32 cellular contexts compared by ENCODE assay signal in genomic region chr1:11868331-11868730, GRCh38. TPM values are rescaled to one million over a fixed set of nuclear protein-coding genes. Genes with fewer than 3 reads are reported as not detected.
"Had no signal": no experiment of that assay in that cellular context is flagged by ENCODE, and none has a peak within 500 bp of the region (broad histone marks: within the 10 kb centered on the region; RNA-seq: fewer than 3 reads in every experiment).

No MANE protein-coding gene starts in this region.

- DNase-seq: dermis blood vessel endothelial cell; dorsolateral prefrontal cortex; effector CD4-positive, alpha-beta T cell; effector memory CD4-positive, alpha-beta T cell; erythroblast; esophagus squamous epithelium; foreskin fibroblast; foreskin melanocyte; gastrocnemius medialis; glutamatergic neuron; head of caudate nucleus; heart right ventricle; hippocampal formation; left cardiac atrium; left ventricle myocardium superior; lower lobe of right lung; mesenchymal stem cell; midbrain had no signal

- H3K4me3 ChIP-seq: coronary artery, dorsolateral prefrontal cortex, esophagus squamous epithelium, gastrocnemius medialis, heart right ventricle, left lung, lower lobe of right lung had no signal

- ATAC-seq: esophagus mucosa, gastrocnemius medialis, heart right ventricle, left cardiac atrium, left lung, left ventricle myocardium superior, lower lobe of right lung had no signal

- H3K4me1 ChIP-seq: esophagus squamous epithelium, left lung, lower lobe of right lung had no signal

- FAIRE-seq: colon, endometrium, islet of Langerhans, keratinocyte had no signal

- H3K27ac ChIP-seq: coronary artery, dorsolateral prefrontal cortex, epithelial cell of prostate, esophagus squamous epithelium, gastrocnemius medialis, heart right ventricle, left lung, lower lobe of right lung had no signal

- H3K9me3 ChIP-seq: esophagus squamous epithelium, gastrocnemius medialis, heart right ventricle, left lung, lower lobe of right lung had no signal

- H3K36me3 ChIP-seq: esophagus squamous epithelium, gastrocnemius medialis, heart right ventricle, left lung, lower lobe of right lung had no signal

- H3K27me3 ChIP-seq: dorsolateral prefrontal cortex, gastrocnemius medialis, heart right ventricle had no signal

RNA-seq across cellular contexts. Expression of gene NPPB, which starts 9.6 kb away (rescaled TPM):
- total RNA-seq: dermis blood vessel endothelial cell, esophagus mucosa, esophagus squamous epithelium, gastrocnemius medialis, left lung, left ventricle myocardium superior, lower leg skin, lower lobe of right lung, lung microvascular endothelial cell, mononuclear cell, mucosa of gallbladder had no signal
- polyA plus RNA-seq: keratinocyte had no signal

RNA-seq across cellular contexts. Expression of gene NPPA, which starts 20.7 kb away (rescaled TPM):
- total RNA-seq: dermis blood vessel endothelial cell, esophagus mucosa, esophagus squamous epithelium, glomerular endothelial cell, kidney epithelial cell, lower leg skin, mononuclear cell, mucosa of gallbladder had no signal
- polyA plus RNA-seq: keratinocyte had no signal
